8 cellular contexts compared by ENCODE assay signal in genomic region chr16:87945351-87946042, GRCh38. TPM values are rescaled to one million over a fixed set of nuclear protein-coding genes. Genes with fewer than 3 reads are reported as not detected.
DNase-seq lines count a peak whose midpoint lies in the region; ATAC-seq, FAIRE-seq and TF ChIP-seq lines count a peak whose summit lies in the region.

No MANE protein-coding gene starts in this region.

- peak overlapping the region; percentile 38 for H2AFZ ChIP-seq in HepG2 (ENCODE audit: low read length)

- no peak overlapping the region for H3K4me3 Mint-ChIP-seq in chondrocyte (ENCODE audit: unreplicated experiment)
- H3K4me3 Mint-ChIP-seq in stimulated activated naive CD8-positive, alpha-beta T cell treated with anti-CD3 and anti-CD28 coated beads, Interleukin-15, amount 100 ng/mL, for 72 hours, result peak overlapping the region; percentile 79 to 80
- H3K4me3 Mint-ChIP-seq in activated CD4-positive, alpha-beta T cell treated with anti-CD3 and anti-CD28 coated beads for 36 hours, result no peak overlapping the region

- H3K4me2 ChIP-seq in HepG2 (ENCODE audit: low read depth, low read length), result peak overlapping the region; percentile 21

- TF ChIP-seq POLR2A in HepG2 (IDR thresholded peaks at IDR 0.05; ENCODE audit: insufficient read depth in 1 of 2, low read depth in 2 of 2, low read length in 2 of 2), result no peak

- H3K9me3 ChIP-seq in HepG2 (ENCODE audit: low read length), result no peaks in the 10 kb centered on the region

- no peaks in the 10 kb centered on the region for H3K27me3 ChIP-seq in HepG2 (ENCODE audit: control insufficient read depth in 1 of 2, insufficient read depth in 2 of 2, low read length in 2 of 2)

- no peaks in the 10 kb centered on the region for H3K36me3 ChIP-seq in HepG2 (replicated peaks in 1 of 2; ENCODE audit: control insufficient read depth in 1 of 2, insufficient read depth in 2 of 2, low read length in 2 of 2)

- no peaks in the 10 kb centered on the region for H3K27me3 Mint-ChIP-seq in chondrocyte (ENCODE audit: low read depth)
- H3K27me3 Mint-ChIP-seq in stimulated activated naive CD8-positive, alpha-beta T cell treated with anti-CD3 and anti-CD28 coated beads, Interleukin-15, amount 100 ng/mL, for 72 hours, result no peaks in the 10 kb centered on the region
- H3K27me3 Mint-ChIP-seq in activated CD4-positive, alpha-beta T cell treated with anti-CD3 and anti-CD28 coated beads for 36 hours, result no peaks in the 10 kb centered on the region

- WGBS in HepG2 (ENCODE audit: low lambda C conversion rate), result 52% methylated on average over 21 of the region's 22 CpGs

- TF ChIP-seq CTCF in chondrocyte (IDR thresholded peaks at IDR 0.05) (no peak), HepG2 (CRISPR knock-in tag; IDR thresholded peaks at IDR 0.05) (no peak)

- H3K9me3 Mint-ChIP-seq in chondrocyte (ENCODE audit: low read depth), result no peaks in the 10 kb centered on the region
- H3K9me3 Mint-ChIP-seq in stimulated activated naive CD8-positive, alpha-beta T cell treated with anti-CD3 and anti-CD28 coated beads, Interleukin-15, amount 100 ng/mL, for 72 hours, result no peaks in the 10 kb centered on the region
- no peaks in the 10 kb centered on the region for H3K9me3 Mint-ChIP-seq in activated CD4-positive, alpha-beta T cell treated with anti-CD3 and anti-CD28 coated beads for 36 hours (ENCODE audit: low read depth)

- TF ChIP-seq RAD21 in HepG2 (CRISPR knock-in tag; IDR thresholded peaks at IDR 0.05), result no peak

- H3K36me3 Mint-ChIP-seq in chondrocyte (ENCODE audit: low read depth), result no peaks in the 10 kb centered on the region
- H3K36me3 Mint-ChIP-seq in activated CD4-positive, alpha-beta T cell treated with anti-CD3 and anti-CD28 coated beads for 36 hours (ENCODE audit: low read depth), result no peaks in the 10 kb centered on the region

- TF ChIP-seq EP300 in HepG2 (IDR thresholded peaks at IDR 0.05; ENCODE audit: low read depth in 2 of 2, low read length in 2 of 2), result no peak
- no peak for TF ChIP-seq EP300 in HepG2 (CRISPR knock-in tag; IDR thresholded peaks at IDR 0.05; ENCODE audit: borderline replicate concordance)

- in situ Hi-C loops in HepG2 (cut with HindIII; ENCODE audit: extremely low pct_ligation_motif_present, low pct_unique_long_range_greater_than_20kb), result no loop called here

- no peak overlapping the region for H3K27ac ChIP-seq in HepG2 (ENCODE audit: extremely low read length, insufficient read depth, low read length)

- no peak for FAIRE-seq in HepG2 (lab: Jason Lieb, UNC)

- intact Hi-C loops in HepG2 (cut with micrococcal nuclease; ENCODE audit: unreplicated experiment), result no loop called here
- intact Hi-C loops in activated CD4-positive, alpha-beta T cell treated with anti-CD3 and anti-CD28 coated beads for 36 hours (cut with DNase I, micrococcal nuclease), result no loop called here

- peaks cover 68% of the 10 kb centered on the region for H3K4me1 ChIP-seq in HepG2 (ENCODE audit: insufficient read depth, low read length)

- DNase-seq in ELR (ENCODE audit: low read depth), result peak; percentile 69
- peak; percentile 81 for DNase-seq in NCI-H510A (lab: John Stamatoyannopoulos, UW)
- DNase-seq in chondrocyte (ENCODE audit: low spot score), result peak; percentile 59
- DNase-seq in HepG2 (ENCODE audit: low spot score), result no peak
- peak; percentile 29 to 36 for DNase-seq in stimulated activated naive CD8-positive, alpha-beta T cell treated with anti-CD3 and anti-CD28 coated beads, Interleukin-15, amount 100 ng/mL, for 72 hours
- no peak for DNase-seq in activated CD4-positive, alpha-beta T cell treated with anti-CD3 and anti-CD28 coated beads for 36 hours

- POLR2A ChIA-PET in HepG2 (lab: Yijun Ruan, JAX), result interaction anchor here (2.1 kb wide), 1 partner anchor 9 kb away, joined by 14 read pairs; the partner anchor contains the start of gene CA5A
- POLR2A ChIA-PET in activated CD4-positive, alpha-beta T cell treated with anti-CD3 and anti-CD28 coated beads for 36 hours (lab: Charles Lee), result no interaction called here

- CTCF ChIA-PET in HepG2 (lab: Yijun Ruan, JAX; ENCODE audit: low intra/inter-chr PET ratio, low total read pairs), result no interaction called here
- CTCF ChIA-PET in activated CD4-positive, alpha-beta T cell treated with anti-CD3 and anti-CD28 coated beads for 36 hours (lab: Charles Lee), result no interaction called here

- H3K27ac Mint-ChIP-seq in chondrocyte (ENCODE audit: unreplicated experiment), result no peak overlapping the region
- H3K27ac Mint-ChIP-seq in stimulated activated naive CD8-positive, alpha-beta T cell treated with anti-CD3 and anti-CD28 coated beads, Interleukin-15, amount 100 ng/mL, for 72 hours, result peak overlapping the region; percentile 46 to 82
- H3K27ac Mint-ChIP-seq in activated CD4-positive, alpha-beta T cell treated with anti-CD3 and anti-CD28 coated beads for 36 hours, result no peak overlapping the region

- BruUV-seq in HepG2 (replicated peaks; lab: Mats Ljungman, UMichigan), result no TSS peak

- H3K9ac ChIP-seq in HepG2 (ENCODE audit: insufficient read depth, low read depth, low read length), result no peak overlapping the region

- H3K4me3 ChIP-seq in HepG2 (replicated peaks in 1 of 3; ENCODE audit: insufficient read depth in 1 of 3, low read depth in 2 of 3, low read length in 3 of 3), result no peak overlapping the region

- no peaks in the 10 kb centered on the region for H3K79me2 ChIP-seq in HepG2 (ENCODE audit: insufficient read depth, low read length)

- no peak for ATAC-seq in HepG2
- peak; percentile 74 for ATAC-seq in stimulated activated naive CD8-positive, alpha-beta T cell treated with anti-CD3 and anti-CD28 coated beads, Interleukin-15, amount 100 ng/mL, for 72 hours
- ATAC-seq in GM18870 (IDR thresholded peaks at IDR 0.05; ENCODE audit: unreplicated experiment), result no peak
- no peak for ATAC-seq in HG03439 (IDR thresholded peaks at IDR 0.05; ENCODE audit: unreplicated experiment)
- no peak for ATAC-seq in activated CD4-positive, alpha-beta T cell treated with anti-CD3 and anti-CD28 coated beads for 36 hours

- H3K4me1 Mint-ChIP-seq in chondrocyte (ENCODE audit: low read depth), result peaks cover 3% of the 10 kb centered on the region
- H3K4me1 Mint-ChIP-seq in stimulated activated naive CD8-positive, alpha-beta T cell treated with anti-CD3 and anti-CD28 coated beads, Interleukin-15, amount 100 ng/mL, for 72 hours, result peaks cover 40% of the 10 kb centered on the region
- peaks cover 8% of the 10 kb centered on the region for H3K4me1 Mint-ChIP-seq in activated CD4-positive, alpha-beta T cell treated with anti-CD3 and anti-CD28 coated beads for 36 hours

- H4K20me1 ChIP-seq in HepG2 (ENCODE audit: insufficient read depth, low read length), result no peaks in the 10 kb centered on the region

RNA-seq across cellular contexts. Expression of gene BANP, which starts 5.7 kb away (rescaled TPM):
- total RNA-seq in chondrocyte, result 15.0 to 19.3 TPM (median 16.7 TPM) in 3 replicates
- total RNA-seq in HepG2 (2016; rRNA removed; fragmentation: Illumina TruSeq; extraction: Trizol), result 13.0 and 20.2 TPM in 2 replicates
- total RNA-seq in HepG2 (2016; cell fraction: cytosol; rRNA removed; fragmentation: Illumina TruSeq; extraction: Trizol; ENCODE audit: low read depth), result 63.3 and 63.4 TPM in 2 replicates
- total RNA-seq in HepG2 (2016; cell fraction: insoluble cytoplasmic fraction; rRNA removed; fragmentation: Illumina TruSeq; extraction: Trizol), result 11.2 and 21.0 TPM in 2 replicates
- 26.8 and 28.3 TPM in 2 replicates for total RNA-seq in HepG2 (2016; cell fraction: membrane; rRNA removed; fragmentation: Illumina TruSeq; extraction: Trizol)
- 25.5 and 26.4 TPM in 2 replicates for total RNA-seq in HepG2 (2016; cell fraction: nucleus; rRNA removed; fragmentation: Illumina TruSeq; extraction: Trizol)
- polyA plus RNA-seq in HepG2 (2011; rRNA removed), result 23.8 and 24.6 TPM in 2 replicates
- polyA plus RNA-seq in HepG2 (2011; cell fraction: cytosol; rRNA removed), result 21.1 and 26.1 TPM in 2 replicates
- 58.9 and 72.7 TPM in 2 replicates for polyA plus RNA-seq in HepG2 (2011; cell fraction: nucleus; rRNA removed)
- polyA plus RNA-seq in HepG2 (2012), result 16.2 and 18.3 TPM in 2 replicates
- polyA plus RNA-seq in HepG2 (2016; cell fraction: cytosol; fragmentation: Illumina TruSeq; extraction: Trizol; ENCODE audit: low read depth), result 6.1 and 6.3 TPM in 2 replicates
- polyA plus RNA-seq in HepG2 (2016; cell fraction: insoluble cytoplasmic fraction; fragmentation: Illumina TruSeq; extraction: Trizol; ENCODE audit: low read depth), result 10.3 and 13.0 TPM in 2 replicates
- polyA plus RNA-seq in HepG2 (2016; cell fraction: membrane; fragmentation: Illumina TruSeq; extraction: Trizol; ENCODE audit: low read depth), result 7.4 and 8.4 TPM in 2 replicates
- polyA plus RNA-seq in HepG2 (2016; cell fraction: nucleus; fragmentation: Illumina TruSeq; extraction: Trizol; ENCODE audit: insufficient read depth, low read depth), result 24.7 and 27.2 TPM in 2 replicates
- polyA minus RNA-seq in HepG2 (2011; rRNA and poly(A)+ RNA removed; ENCODE audit: low replicate concordance), result 44.9 and 76.3 TPM in 2 replicates
- polyA minus RNA-seq in HepG2 (2011; cell fraction: cytosol; rRNA and poly(A)+ RNA removed), result 24.6 and 25.1 TPM in 2 replicates
- 76.5 and 78.6 TPM in 2 replicates for polyA minus RNA-seq in HepG2 (2011; cell fraction: nucleus; rRNA and poly(A)+ RNA removed)
- total RNA-seq in activated CD4-positive, alpha-beta T cell treated with anti-CD3 and anti-CD28 coated beads for 36 hours, result 10 to 100 TPM; 35.2 to 36.1 TPM

RNA-seq across cellular contexts. Expression of gene CA5A, which starts 9.2 kb away (rescaled TPM):
- not detected in 3 replicates for total RNA-seq in chondrocyte
- total RNA-seq in HepG2 (2016; rRNA removed; fragmentation: Illumina TruSeq; extraction: Trizol), result 85.7 and 106 TPM in 2 replicates
- total RNA-seq in HepG2 (2016; cell fraction: cytosol; rRNA removed; fragmentation: Illumina TruSeq; extraction: Trizol; ENCODE audit: low read depth), result 32.7 and 37.9 TPM in 2 replicates
- 85.8 and 97.2 TPM in 2 replicates for total RNA-seq in HepG2 (2016; cell fraction: insoluble cytoplasmic fraction; rRNA removed; fragmentation: Illumina TruSeq; extraction: Trizol)
- 29.8 and 38.9 TPM in 2 replicates for total RNA-seq in HepG2 (2016; cell fraction: membrane; rRNA removed; fragmentation: Illumina TruSeq; extraction: Trizol)
- 97.3 and 115 TPM in 2 replicates for total RNA-seq in HepG2 (2016; cell fraction: nucleus; rRNA removed; fragmentation: Illumina TruSeq; extraction: Trizol)
- 66.8 and 70.0 TPM in 2 replicates for polyA plus RNA-seq in HepG2 (2011; rRNA removed)
- 69.7 and 71.1 TPM in 2 replicates for polyA plus RNA-seq in HepG2 (2011; cell fraction: cytosol; rRNA removed)
- polyA plus RNA-seq in HepG2 (2011; cell fraction: nucleus; rRNA removed), result 186 and 199 TPM in 2 replicates
- polyA plus RNA-seq in HepG2 (2012), result 44.2 and 48.2 TPM in 2 replicates
- 21.5 and 23.0 TPM in 2 replicates for polyA plus RNA-seq in HepG2 (2016; cell fraction: cytosol; fragmentation: Illumina TruSeq; extraction: Trizol; ENCODE audit: low read depth)
- polyA plus RNA-seq in HepG2 (2016; cell fraction: insoluble cytoplasmic fraction; fragmentation: Illumina TruSeq; extraction: Trizol; ENCODE audit: low read depth), result 68.8 and 71.9 TPM in 2 replicates
- polyA plus RNA-seq in HepG2 (2016; cell fraction: membrane; fragmentation: Illumina TruSeq; extraction: Trizol; ENCODE audit: low read depth), result 18.4 and 18.5 TPM in 2 replicates
- 127 and 130 TPM in 2 replicates for polyA plus RNA-seq in HepG2 (2016; cell fraction: nucleus; fragmentation: Illumina TruSeq; extraction: Trizol; ENCODE audit: insufficient read depth, low read depth)
- 132 TPM in 1 of 2 replicates, not detected in the other for polyA minus RNA-seq in HepG2 (2011; rRNA and poly(A)+ RNA removed; ENCODE audit: low replicate concordance)
- 12.6 and 15.9 TPM in 2 replicates for polyA minus RNA-seq in HepG2 (2011; cell fraction: cytosol; rRNA and poly(A)+ RNA removed)
- 114 and 132 TPM in 2 replicates for polyA minus RNA-seq in HepG2 (2011; cell fraction: nucleus; rRNA and poly(A)+ RNA removed)
- not detected for total RNA-seq in activated CD4-positive, alpha-beta T cell treated with anti-CD3 and anti-CD28 coated beads for 36 hours

Comparison
In these comparisons a context has a peak if more than half of its experiments do, and no peak if none do; other contexts are left out.
1. DNase-seq: peak in ELR (single experiment), NCI-H510A (single experiment), chondrocyte (single experiment) and stimulated activated naive CD8-positive, alpha-beta T cell treated with anti-CD3 and anti-CD28 coated beads, Interleukin-15, amount 100 ng/mL, for 72 hours (2 of 2); none in HepG2 (single experiment) and activated CD4-positive, alpha-beta T cell treated with anti-CD3 and anti-CD28 coated beads for 36 hours (single experiment).
2. H3K27ac Mint-ChIP-seq: peak in stimulated activated naive CD8-positive, alpha-beta T cell treated with anti-CD3 and anti-CD28 coated beads, Interleukin-15, amount 100 ng/mL, for 72 hours (2 of 2); none in chondrocyte (single experiment) and activated CD4-positive, alpha-beta T cell treated with anti-CD3 and anti-CD28 coated beads for 36 hours (single experiment).
3. H3K4me3 Mint-ChIP-seq: peak in stimulated activated naive CD8-positive, alpha-beta T cell treated with anti-CD3 and anti-CD28 coated beads, Interleukin-15, amount 100 ng/mL, for 72 hours (2 of 2); none in chondrocyte (single experiment) and activated CD4-positive, alpha-beta T cell treated with anti-CD3 and anti-CD28 coated beads for 36 hours (single experiment).
4. RNA of gene CA5A, which starts 9.2 kb away (total RNA-seq): 29.8 to 115 TPM in HepG2; not detected in chondrocyte and not detected in activated CD4-positive, alpha-beta T cell treated with anti-CD3 and anti-CD28 coated beads for 36 hours; every median in the first group is over 10 times any median in the second.